In genomic region chr11:8354622-8355417, GRCh38 we compare ENCODE assay signal across 8 cellular contexts.
DNase-seq lines count a peak whose midpoint lies in the region; ATAC-seq and TF ChIP-seq lines count a peak whose summit lies in the region.

No MANE protein-coding gene starts in this region.

- H3F3A ChIP-seq in neural cell (ENCODE audit: insufficient read depth, low read length, poor library complexity, severe bottlenecking): no peaks in the 10 kb centered on the region

- no peaks in the 10 kb centered on the region for H3K9me3 Mint-ChIP-seq in activated CD4-positive, alpha-beta memory T cell treated with anti-CD3 and anti-CD28 coated beads, Interleukin-2, amount 10 ng/mL, durations not matched to agents 7 days and 5 days

- H3K27me3 ChIP-seq in neural cell (ENCODE audit: insufficient read depth, low read depth, low read length): no peaks in the 10 kb centered on the region

- H3K36me3 Mint-ChIP-seq in activated CD4-positive, alpha-beta memory T cell treated with anti-CD3 and anti-CD28 coated beads, Interleukin-2, amount 10 ng/mL, durations not matched to agents 7 days and 5 days (ENCODE audit: low read depth): no peaks in the 10 kb centered on the region

- no peaks in the 10 kb centered on the region for H3K4me1 Mint-ChIP-seq in activated CD4-positive, alpha-beta memory T cell treated with anti-CD3 and anti-CD28 coated beads, Interleukin-2, amount 10 ng/mL, durations not matched to agents 7 days and 5 days

- H3K27me3 Mint-ChIP-seq in activated CD4-positive, alpha-beta memory T cell treated with anti-CD3 and anti-CD28 coated beads, Interleukin-2, amount 10 ng/mL, durations not matched to agents 7 days and 5 days: peaks cover 14% of the 10 kb centered on the region

- no peak overlapping the region for H3K27ac Mint-ChIP-seq in activated CD4-positive, alpha-beta memory T cell treated with anti-CD3 and anti-CD28 coated beads, Interleukin-2, amount 10 ng/mL, durations not matched to agents 7 days and 5 days

- POLR2A ChIA-PET in activated CD4-positive, alpha-beta memory T cell treated with anti-CD3 and anti-CD28 coated beads, Interleukin-2, amount 10 ng/mL, durations not matched to agents 7 days and 5 days (lab: Charles Lee): no interaction called here

- no peaks in the 10 kb centered on the region for H3K9me2 ChIP-seq in neural cell (ENCODE audit: insufficient read depth, low read length)

- ATAC-seq in HG02973 (IDR thresholded peaks at IDR 0.05; ENCODE audit: unreplicated experiment) (no peak), GM19328 (IDR thresholded peaks at IDR 0.05; ENCODE audit: unreplicated experiment) (no peak)

- no peaks in the 10 kb centered on the region for H3K9me3 ChIP-seq in neural cell (ENCODE audit: low read length)

- DNase-seq in ELF-1 (ENCODE audit: low read depth, low spot score) (peak; percentile 80), NCI-H2171 treated with DMSO at 0.1 percent for 48 hours (lab: John Stamatoyannopoulos, UW) (peak; percentile 80), cerebellar cortex (ENCODE audit: low spot score) (peak; percentile 30), T-helper 2 cell (no peak)
- no peak for DNase-seq in activated CD4-positive, alpha-beta memory T cell treated with anti-CD3 and anti-CD28 coated beads, Interleukin-2, amount 10 ng/mL, durations not matched to agents 7 days and 5 days

- peak overlapping the region; percentile 48 for H3K9ac ChIP-seq in neural cell (ENCODE audit: low read length)

- H3K79me2 ChIP-seq in neural cell (replicated peaks; ENCODE audit: insufficient read depth, low read length): no peaks in the 10 kb centered on the region

- no peak for TF ChIP-seq EP300 in neural cell (conservative IDR thresholded peaks at IDR 0.05; ENCODE audit: poor library complexity, severe bottlenecking)

- TF ChIP-seq CTCF in neural cell (IDR thresholded peaks at IDR 0.05; ENCODE audit: poor library complexity, severe bottlenecking): peak; percentile 55

- TF ChIP-seq RAD21 in neural cell (conservative IDR thresholded peaks at IDR 0.05): peak; percentile 48

- H3K27ac ChIP-seq in neural cell (ENCODE audit: low read length): peak overlapping the region; percentile 24

- H3K4me3 ChIP-seq in neural cell (ENCODE audit: low read length): peak overlapping the region; percentile 56

- H4K20me1 ChIP-seq in neural cell (ENCODE audit: insufficient read depth): no peaks in the 10 kb centered on the region

- peak overlapping the region; percentile 15 for H3K4me2 ChIP-seq in neural cell (ENCODE audit: low read length)

- CTCF ChIA-PET in activated CD4-positive, alpha-beta memory T cell treated with anti-CD3 and anti-CD28 coated beads, Interleukin-2, amount 10 ng/mL, durations not matched to agents 7 days and 5 days (lab: Charles Lee): no interaction called here

- H3K36me3 ChIP-seq in neural cell (ENCODE audit: insufficient read depth, low read length): no peaks in the 10 kb centered on the region

- no peak overlapping the region for H3K4me3 Mint-ChIP-seq in activated CD4-positive, alpha-beta memory T cell treated with anti-CD3 and anti-CD28 coated beads, Interleukin-2, amount 10 ng/mL, durations not matched to agents 7 days and 5 days

- peak overlapping the region; percentile 30 for H2AFZ ChIP-seq in neural cell (ENCODE audit: low read depth, low read length)

TF ChIP-seq in neural cell, 6 proteins besides CTCF, POLR2A, EP300 and RAD21:
- TF ChIP-seq MXI1 (conservative IDR thresholded peaks at IDR 0.05; ENCODE audit: poor library complexity, severe bottlenecking): no peak
- TF ChIP-seq SMC3 (conservative IDR thresholded peaks at IDR 0.05; ENCODE audit: poor library complexity): peak; percentile 66
- peak; percentile 19 for TF ChIP-seq REST (IDR thresholded peaks at IDR 0.05; ENCODE audit: borderline replicate concordance)

Comparison
In these comparisons a context has a peak if more than half of its experiments do, and no peak if none do; other contexts are left out.
1. DNase-seq: peak in ELF-1 (single experiment), NCI-H2171 treated with DMSO at 0.1 percent for 48 hours (single experiment) and cerebellar cortex (single experiment); none in activated CD4-positive, alpha-beta memory T cell treated with anti-CD3 and anti-CD28 coated beads, Interleukin-2, amount 10 ng/mL, durations not matched to agents 7 days and 5 days (single experiment) and T-helper 2 cell (0 of 5).